ENCODE assay signal across 8 cellular contexts in genomic region chr6:127342296-127342945, GRCh38. TPM values are rescaled to one million over a fixed set of nuclear protein-coding genes. Genes with fewer than 3 reads are reported as not detected.
A peak's percentile ranks its signal among the peaks of the same experiment; 100 is the strongest.
DNase-seq lines count a peak whose midpoint lies in the region; FAIRE-seq and TF ChIP-seq lines count a peak whose summit lies in the region.

No MANE protein-coding gene starts in this region.

- H3K4me1 ChIP-seq in mesodermal cell (ENCODE audit: control insufficient read depth, insufficient read depth, low read length, poor library complexity, severe bottlenecking) = peaks cover 11% of the 10 kb centered on the region

- FAIRE-seq in H54 (lab: Jason Lieb, UNC) = no peak

- no peaks in the 10 kb centered on the region for H3K27me3 ChIP-seq in GM06990 (replicated peaks; ENCODE audit: control insufficient read depth, insufficient read depth, low read length)

- H3K36me3 ChIP-seq in GM06990 (ENCODE audit: control insufficient read depth, insufficient read depth, low read length) = no peaks in the 10 kb centered on the region
- peaks cover 12% of the 10 kb centered on the region for H3K36me3 ChIP-seq in mesodermal cell (ENCODE audit: control insufficient read depth, insufficient read depth, low read length)

- H3K27ac ChIP-seq in mesodermal cell (ENCODE audit: low read depth, low read length, severe bottlenecking) = peak overlapping the region; percentile 94

- H3K9me3 ChIP-seq in mesodermal cell (ENCODE audit: control insufficient read depth, low read length) = no peaks in the 10 kb centered on the region

- TF ChIP-seq CTCF in GM06990 (IDR thresholded peaks at IDR 0.05; ENCODE audit: insufficient read depth, low read length, poor library complexity, severe bottlenecking) = no peak

- DNase-seq in GM06990 (ENCODE audit: extremely low read depth, insufficient read length) (no peak), M059J (ENCODE audit: low read depth) (peak; percentile 62), ecto neural progenitor cell (ENCODE audit: low spot score) (peak; percentile 47), NCI-H2171 (lab: John Stamatoyannopoulos, UW) (no peak), UCSD-AML1 (lab: John Stamatoyannopoulos, UW; ENCODE audit: unreplicated experiment) (no peak), H54 (ENCODE audit: insufficient read length, low spot score) (no peak), GM19240 (ENCODE audit: insufficient read length, low spot score) (no peak)

- H3K4me3 ChIP-seq in GM06990 (replicated peaks; ENCODE audit: low read depth, low read length) (peak overlapping the region; percentile 91), mesodermal cell (ENCODE audit: extremely low read depth, insufficient read depth, low read length, poor library complexity, severe bottlenecking) (peak overlapping the region; percentile 58)

- no peak for TF ChIP-seq POLR2A in H54 (IDR thresholded peaks at IDR 0.05; ENCODE audit: low read depth, low read length)

- 8 to 22% methylated on average over 5 of the region's 10 CpGs for WGBS in mesodermal cell (ENCODE audit: insufficient coverage in 2 of 2), 2 experiments

RNA-seq across cellular contexts. Expression of gene ECHDC1, which starts 1.0 kb away (rescaled TPM):
- total RNA-seq in M059J (2014; rRNA removed; shearing (Covaris generic)) = 64.1 and 71.8 TPM in 2 replicates
- polyA plus RNA-seq in mesodermal cell (2013, experiment 1 of 2) = 66.3 TPM
- polyA plus RNA-seq in mesodermal cell (2013, experiment 2 of 2) = 77.2 TPM

Comparison
In these comparisons a context has a peak if more than half of its experiments do, and no peak if none do; other contexts are left out.
1. DNase-seq: peak in M059J (single experiment) and ecto neural progenitor cell (single experiment); none in GM06990 (single experiment), NCI-H2171 (single experiment), UCSD-AML1 (single experiment), H54 (single experiment) and GM19240 (single experiment).